ENCODE assay signal across 8 cellular contexts in the genomic region with DNA sequence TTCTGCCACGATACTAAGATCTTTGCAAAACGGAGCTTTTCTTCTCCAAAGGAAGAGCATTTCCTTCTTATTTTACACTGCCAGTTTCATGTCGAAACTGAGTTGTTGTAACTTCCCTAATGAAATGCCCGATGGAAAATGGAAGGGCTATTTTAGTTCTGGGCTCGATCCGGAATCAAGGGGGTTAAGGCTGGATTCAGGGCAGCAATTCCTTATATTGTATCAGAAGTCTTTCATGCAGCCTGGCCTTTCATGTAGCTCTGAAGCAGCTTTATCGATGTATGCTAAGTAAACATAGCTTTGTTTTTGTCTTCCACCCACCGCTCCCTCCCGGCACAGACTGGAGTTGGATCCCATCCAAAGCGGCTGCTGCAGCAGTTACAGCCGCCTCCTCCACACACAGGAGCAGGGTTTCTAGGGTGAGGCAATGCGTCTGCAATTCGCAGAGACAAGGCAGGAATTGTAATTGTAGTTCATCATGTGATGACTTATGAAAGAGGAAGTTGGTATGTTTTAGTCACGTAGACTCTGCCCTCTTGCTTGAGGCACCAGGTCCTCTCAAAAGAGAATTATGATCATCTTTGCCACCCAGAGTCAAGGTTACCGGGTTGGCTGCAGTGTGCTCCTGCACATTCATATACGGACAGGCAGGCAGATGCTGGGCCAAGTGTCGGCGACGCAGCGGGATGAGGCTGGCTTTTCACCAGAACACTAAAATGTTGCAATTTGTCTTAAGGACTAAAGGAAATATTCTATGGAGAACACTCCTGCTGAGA. TPM values are rescaled to one million over a fixed set of nuclear protein-coding genes. Genes with fewer than 3 reads are reported as not detected.
DNase-seq lines count a peak whose midpoint lies in the region; ATAC-seq and TF ChIP-seq lines count a peak whose summit lies in the region.

No MANE protein-coding gene starts in this region.

- H3K27ac ChIP-seq in left ventricle myocardium inferior (replicated peaks) (peak overlapping the region; percentile 100), rectal smooth muscle tissue (ENCODE audit: low read depth, low read length) (peak overlapping the region; percentile 99)

- peak; percentile 25 for ATAC-seq in HG02642 (IDR thresholded peaks at IDR 0.05; ENCODE audit: poor library complexity, unreplicated experiment)

- H3K4me1 ChIP-seq in left ventricle myocardium inferior = peaks cover 69% of the 10 kb centered on the region
- H3K4me1 ChIP-seq in rectal smooth muscle tissue (ENCODE audit: control insufficient read depth, insufficient read depth, low read length) = peaks cover 27% of the 10 kb centered on the region

- intact Hi-C loops in left ventricle myocardium inferior (cut with micrococcal nuclease) = no loop called here

- H3K27me3 ChIP-seq in left ventricle myocardium inferior (ENCODE audit: low read depth) (no peaks in the 10 kb centered on the region), rectal smooth muscle tissue (ENCODE audit: control insufficient read depth, insufficient read depth, low read length) (no peaks in the 10 kb centered on the region), H7 (ENCODE audit: control insufficient read depth, insufficient read depth, low read length) (no peaks in the 10 kb centered on the region)

- H3K9ac ChIP-seq in rectal smooth muscle tissue (ENCODE audit: low read length) = peak overlapping the region; percentile 7

- peak; percentile 75 for DNase-seq in GM10266 (ENCODE audit: extremely low spot score)
- peak; percentile 99 for DNase-seq in NCI-H1436 treated with DMSO at 0.1 percent for 48 hours (lab: John Stamatoyannopoulos, UW)
- peak; percentile 100 for DNase-seq in SW480 (ENCODE audit: low spot score)
- DNase-seq in amygdala (lab: John Stamatoyannopoulos, UW) = peak in 55 of 56 donors; percentile 43 to 94 (median 80)
- peak; percentile 89 for DNase-seq in left ventricle myocardium inferior
- no peak for DNase-seq in H7

- no peak for TF ChIP-seq CTCF in GM10266 (IDR thresholded peaks at IDR 0.05; ENCODE audit: control insufficient read depth, insufficient read depth, low read depth, missing control alignments)
- TF ChIP-seq CTCF in left ventricle myocardium inferior (IDR thresholded peaks at IDR 0.05; ENCODE audit: borderline replicate concordance) = no peak

- no peaks in the 10 kb centered on the region for H3K9me3 ChIP-seq in left ventricle myocardium inferior (replicated peaks)

- H3K36me3 ChIP-seq in left ventricle myocardium inferior (peaks cover 16% of the 10 kb centered on the region), rectal smooth muscle tissue (ENCODE audit: control insufficient read depth, insufficient read depth, low read length) (peaks cover 9% of the 10 kb centered on the region), H7 (replicated peaks; ENCODE audit: control insufficient read depth, insufficient read depth, low read length) (peaks cover 2% of the 10 kb centered on the region)

- H3K4me3 ChIP-seq in left ventricle myocardium inferior = peak overlapping the region; percentile 74
- peak overlapping the region; percentile 57 for H3K4me3 ChIP-seq in rectal smooth muscle tissue (ENCODE audit: low read length)
- no peak overlapping the region for H3K4me3 ChIP-seq in H7 (ENCODE audit: insufficient read depth, low read depth, low read length)

RNA-seq across cellular contexts. Expression of gene IRF2BP2, which starts 2.6 kb away (rescaled TPM):
- total RNA-seq in left ventricle myocardium inferior = 126 TPM
- 67.0 and 90.9 TPM in 2 replicates for total RNA-seq in H7 (2014; rRNA removed; shearing (Covaris generic))
